Comparison of ENCODE assay signal across 8 cellular contexts in the genomic region with DNA sequence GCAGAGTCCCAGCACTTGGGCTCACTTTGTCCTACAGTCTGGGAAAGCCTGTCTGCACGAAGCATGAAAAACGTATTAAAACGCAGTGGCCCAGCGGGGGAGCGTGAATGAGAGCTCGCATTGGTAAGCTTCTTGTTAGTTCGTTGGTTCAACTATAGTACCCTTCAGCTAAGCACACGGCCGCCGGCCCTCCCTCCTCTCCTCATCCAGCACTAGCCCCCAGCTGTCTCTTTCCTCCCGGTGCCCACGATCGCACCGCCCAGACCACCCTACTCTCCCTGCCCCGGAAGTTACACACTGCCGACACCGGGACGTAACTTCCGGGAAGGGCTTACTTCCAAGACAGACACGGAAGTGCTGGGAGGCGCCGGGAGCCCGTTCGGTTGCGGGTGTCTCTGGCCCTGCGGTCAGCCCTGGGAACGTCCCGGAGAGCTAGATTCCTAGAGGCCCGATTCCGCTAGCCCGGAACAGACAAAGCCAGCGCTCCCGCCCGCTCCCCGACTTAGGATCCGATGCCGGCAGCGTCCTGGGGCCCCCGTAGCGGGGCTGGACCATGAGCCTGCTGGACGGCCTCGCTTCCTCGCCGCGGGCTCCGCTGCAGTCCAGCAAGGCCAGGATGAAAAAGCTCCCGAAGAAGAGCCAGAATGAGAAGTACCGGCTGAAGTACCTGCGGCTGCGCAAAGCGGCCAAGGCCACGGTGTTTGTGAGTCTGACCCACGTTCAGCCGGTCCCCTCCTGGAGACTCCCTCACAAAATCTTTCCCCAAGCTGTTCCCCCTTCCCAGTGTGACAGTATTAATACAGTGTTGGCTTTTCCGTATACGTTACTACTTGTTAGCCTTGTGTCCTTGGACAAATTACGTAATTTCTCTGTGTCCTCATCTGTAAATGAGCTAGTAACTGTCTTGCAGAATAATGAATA.
DNase-seq lines count a peak whose midpoint lies in the region; ATAC-seq lines count a peak whose summit lies in the region.

Gene TBRG1 (plus strand): TSS at position 334 of the 921 bp plus-strand sequence. CDS start 220 bp downstream, at position 554.

- peak; percentile 99 for ATAC-seq in GM19328 (IDR thresholded peaks at IDR 0.05; ENCODE audit: unreplicated experiment)
- peak; percentile 97 for ATAC-seq in HG03469 (IDR thresholded peaks at IDR 0.05; ENCODE audit: unreplicated experiment)

- H3K4me3 ChIP-seq in BLaER1 = peak within 1 kb of the TSS; percentile 93

- H3K9ac ChIP-seq in BLaER1 = peak within 1 kb of the TSS; percentile 96

- H3K27ac ChIP-seq in BLaER1 = peak within 1 kb of the TSS; percentile 92

- DNase-seq in NCI-H69 (lab: John Stamatoyannopoulos, UW) (peak; percentile 95), dedifferentiated amniotic fluid mesenchymal stem cell (ENCODE audit: extremely low spot score) (peak; percentile 90), left kidney (ENCODE audit: low read depth, low spot score) (peak; percentile 98)
- DNase-seq in activated CD4-positive, alpha-beta T cell treated with anti-CD3 and anti-CD28 coated beads, Interleukin-2, amount 50 U/mL, for 1 hour = peak; percentile 74
- peak; percentile 82 to 83 for DNase-seq in stimulated activated CD4-positive, alpha-beta T cell treated with anti-CD3 and anti-CD28 coated beads, Interleukin-2, amount 100 ng/mL, for 24 hours

- no peaks in the 10 kb centered on the region for H3K27me3 ChIP-seq in BLaER1

- H3K4me1 ChIP-seq in BLaER1 = peaks cover 22% of the 10 kb centered on the region

- no peaks in the 10 kb centered on the region for H3K9me3 ChIP-seq in BLaER1

- H4K20me1 ChIP-seq in BLaER1 = peaks cover 44% of the 10 kb centered on the region

- H3K4me2 ChIP-seq in BLaER1 = peak within 1 kb of the TSS; percentile 92

- peaks cover 34% of the 10 kb centered on the region for H3K36me3 ChIP-seq in BLaER1

Comparison
In these comparisons a context has a peak if more than half of its experiments do, and no peak if none do; other contexts are left out.
1. Peak in every context shown above with its lines: DNase-seq, ATAC-seq, H3K4me3 ChIP-seq and H3K27ac ChIP-seq.